33 cellular contexts compared by ENCODE assay signal in genomic region chr3:140627756-140628155, GRCh38. TPM values are rescaled to one million over a fixed set of nuclear protein-coding genes. Genes with fewer than 3 reads are reported as not detected.
"Had no signal": no experiment of that assay in that cellular context is flagged by ENCODE, and none has a peak within 500 bp of the region (broad histone marks: within the 10 kb centered on the region; RNA-seq: fewer than 3 reads in every experiment).

No MANE protein-coding gene starts in this region.

- DNase-seq: activated CD4-positive, alpha-beta T cell treated with anti-CD3 and anti-CD28 coated beads, Interleukin-2, amount 10 ng/mL, durations not matched to agents 24 days and 14 days; activated CD4-positive, alpha-beta T cell treated with anti-CD3 and anti-CD28 coated beads, Interleukin-2, amount 50 U/mL, for 4 hours; activated CD8-positive, alpha-beta T cell treated with anti-CD3 and anti-CD28 coated beads for 36 hours; activated effector memory CD4-positive, alpha-beta T cell treated with anti-CD3 and anti-CD28 coated beads, Interleukin-2, amount 50 U/mL, for 16 hours; activated naive CD4-positive, alpha-beta T cell; activated naive CD4-positive, alpha-beta T cell treated with anti-CD3 and anti-CD28 coated beads, Interleukin-2, amount 50 U/mL, for 16 hours; activated naive CD8-positive, alpha-beta T cell treated with anti-CD3 and anti-CD28 coated beads for 36 hours; activated T-cell treated with anti-CD3 and anti-CD28 coated beads, Interleukin-2, amount 50 U/mL, for 1 hour; activated T-cell treated with anti-CD3 and anti-CD28 coated beads, Interleukin-2, amount 50 U/mL, for 72 hours; amniotic stem cell; aorta; Karpas-422; KBM-7; MG63; NCI-H1048; NCI-H1105 treated with DMSO at 0.1 percent for 48 hours; NCI-H1436; NCI-H1694; NCI-H1930; NCI-H2081 treated with DMSO at 0.1 percent for 48 hours; NCI-H226; NCI-H446 treated with DMSO at 0.1 percent for 48 hours; NCI-H524; SHP77; SJCRH30 had no signal

- FAIRE-seq: TTC549 had no signal

- ATAC-seq: activated CD8-positive, alpha-beta T cell treated with anti-CD3 and anti-CD28 coated beads for 36 hours; activated T-cell treated with anti-CD3 and anti-CD28 coated beads, Interleukin-2, amount 50 U/mL, for 72 hours; activated T-helper 17 cell treated with anti-CD3 and anti-CD28 coated beads, Interleukin-2, amount 50 U/mL, for 72 hours; Panc1 had no signal

- H3K4me1 Mint-ChIP-seq: activated CD4-positive, alpha-beta T cell treated with anti-CD3 and anti-CD28 coated beads, Interleukin-2, amount 10 ng/mL, durations not matched to agents 24 days and 14 days; activated naive CD8-positive, alpha-beta T cell treated with anti-CD3 and anti-CD28 coated beads for 36 hours; activated T-helper 17 cell treated with anti-CD3 and anti-CD28 coated beads, Interleukin-2, amount 50 U/mL, for 72 hours had no signal

- H3K4me3 ChIP-seq: MG63, SJCRH30, SK-N-MC had no signal

- H3K27ac ChIP-seq: SJCRH30, SK-N-MC had no signal

- H3K9me3 ChIP-seq: MG63, SJCRH30 had no signal

- H3K27me3 Mint-ChIP-seq: activated CD4-positive, alpha-beta T cell treated with anti-CD3 and anti-CD28 coated beads, Interleukin-2, amount 10 ng/mL, durations not matched to agents 24 days and 14 days; activated naive CD8-positive, alpha-beta T cell treated with anti-CD3 and anti-CD28 coated beads for 36 hours; activated T-helper 17 cell treated with anti-CD3 and anti-CD28 coated beads, Interleukin-2, amount 50 U/mL, for 72 hours had no signal

- H3K4me3 Mint-ChIP-seq: activated CD4-positive, alpha-beta T cell treated with anti-CD3 and anti-CD28 coated beads, Interleukin-2, amount 10 ng/mL, durations not matched to agents 24 days and 14 days; activated CD8-positive, alpha-beta T cell treated with anti-CD3 and anti-CD28 coated beads for 36 hours; activated naive CD8-positive, alpha-beta T cell treated with anti-CD3 and anti-CD28 coated beads for 36 hours; activated T-cell treated with anti-CD3 and anti-CD28 coated beads, Interleukin-2, amount 50 U/mL, for 72 hours; activated T-helper 17 cell treated with anti-CD3 and anti-CD28 coated beads, Interleukin-2, amount 50 U/mL, for 72 hours had no signal

- H3K27me3 ChIP-seq: MG63, SJCRH30 had no signal

- H3K27ac Mint-ChIP-seq: activated CD4-positive, alpha-beta T cell treated with anti-CD3 and anti-CD28 coated beads, Interleukin-2, amount 10 ng/mL, durations not matched to agents 24 days and 14 days; activated CD8-positive, alpha-beta T cell treated with anti-CD3 and anti-CD28 coated beads for 36 hours; activated naive CD8-positive, alpha-beta T cell treated with anti-CD3 and anti-CD28 coated beads for 36 hours; activated T-cell treated with anti-CD3 and anti-CD28 coated beads, Interleukin-2, amount 50 U/mL, for 72 hours; activated T-helper 17 cell treated with anti-CD3 and anti-CD28 coated beads, Interleukin-2, amount 50 U/mL, for 72 hours had no signal

- H3K36me3 ChIP-seq: MG63, SJCRH30 had no signal

- H3K9me3 Mint-ChIP-seq: activated CD4-positive, alpha-beta T cell treated with anti-CD3 and anti-CD28 coated beads, Interleukin-2, amount 10 ng/mL, durations not matched to agents 24 days and 14 days; activated CD8-positive, alpha-beta T cell treated with anti-CD3 and anti-CD28 coated beads for 36 hours; activated T-helper 17 cell treated with anti-CD3 and anti-CD28 coated beads, Interleukin-2, amount 50 U/mL, for 72 hours had no signal

RNA-seq across cellular contexts. Expression of gene TRIM42, which starts 50.1 kb away (rescaled TPM):
- total RNA-seq: activated CD4-positive, alpha-beta T cell treated with anti-CD3 and anti-CD28 coated beads, Interleukin-2, amount 10 ng/mL, durations not matched to agents 24 days and 14 days; activated CD8-positive, alpha-beta memory T cell treated with anti-CD3 and anti-CD28 coated beads for 36 hours; activated CD8-positive, alpha-beta T cell treated with anti-CD3 and anti-CD28 coated beads for 36 hours; activated naive CD8-positive, alpha-beta T cell treated with anti-CD3 and anti-CD28 coated beads for 36 hours; activated T-cell treated with anti-CD3 and anti-CD28 coated beads, Interleukin-2, amount 50 U/mL, for 72 hours; activated T-helper 17 cell treated with anti-CD3 and anti-CD28 coated beads, Interleukin-2, amount 50 U/mL, for 72 hours; aorta; RPMI7951; SJCRH30; T-helper 1 cell treated with Interleukin-12 subunit alpha and Interleukin-12 subunit beta and Interleukin-4 antibody, amounts not matched to agents 30 ng/mL and 1 ng/mL, for 36 hours; T-helper 2 cell treated with Interferon-gamma antibody and Interleukin-4, amounts not matched to agents 100 ng/mL and 5 ng/mL, for 36 hours had no signal
- polyA plus RNA-seq: aorta had no signal
